ENCODE assay signal across 8 cellular contexts in the genomic region with DNA sequence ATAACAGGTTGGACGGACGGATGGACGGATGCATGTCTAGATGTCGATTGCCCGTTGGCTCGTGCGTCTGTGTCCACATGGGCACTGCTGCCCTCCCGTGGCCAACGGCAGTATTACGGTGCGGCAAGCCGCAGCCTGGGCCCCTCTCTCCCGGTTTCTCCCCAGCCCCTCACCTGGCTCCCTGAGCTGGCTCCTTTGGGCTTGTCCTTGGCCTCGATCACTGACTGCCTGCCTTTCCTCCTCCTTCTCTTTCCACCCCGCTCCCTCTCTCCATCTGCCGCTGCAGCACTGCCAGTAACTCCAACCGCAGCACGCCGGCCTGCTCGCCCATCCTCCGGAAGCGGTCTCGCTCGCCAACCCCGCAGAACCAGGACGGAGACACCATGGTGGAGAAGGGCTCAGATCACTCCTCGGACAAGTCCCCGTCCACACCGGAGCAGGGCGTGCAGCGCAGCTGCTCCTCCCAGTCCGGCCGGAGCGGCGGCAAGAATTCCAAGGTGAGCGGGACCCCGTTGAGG.
DNase-seq lines count a peak whose midpoint lies in the region; ATAC-seq lines count a peak whose summit lies in the region.

No MANE protein-coding gene starts in this region.

- intact Hi-C loops in CD4-positive, alpha-beta memory T cell (cut with micrococcal nuclease): loop anchor here (1.0 to 2.0 kb wide), 2 partner anchors 66 to 170 kb away; no protein-coding TSS in a partner anchor
- intact Hi-C loops in left cardiac atrium (cut with DNase I): loop anchor here (5.0 kb wide), 1 partner anchor 65 kb away; no protein-coding TSS in a partner anchor
- intact Hi-C loops in sciatic nerve (cut with DNase I): no loop called here

- CTCF ChIA-PET in CD4-positive, alpha-beta memory T cell (lab: Charles Lee; ENCODE audit: partially characterized antibody): interaction anchor here (0.6 to 3.4 kb wide), 19 partner anchors 9 to 703 kb away, joined by 3 to 24 read pairs (median 5); no protein-coding TSS in a partner anchor

- POLR2A ChIA-PET in CD4-positive, alpha-beta memory T cell (lab: Charles Lee; ENCODE audit: partially characterized antibody): no interaction called here

- no peaks in the 10 kb centered on the region for H3K27me3 ChIP-seq in CD4-positive, alpha-beta memory T cell (ENCODE audit: insufficient read depth, low read length)

- DNase-seq in CD4-positive, alpha-beta memory T cell: peak; percentile 34 to 47 (median 36)
- peak; percentile 55 for DNase-seq in KBM-7
- peak in 4 of 5 experiments; percentile 30 to 55 (median 36) for DNase-seq in T-helper 2 cell
- DNase-seq in amniotic stem cell (lab: John Stamatoyannopoulos, UW): peak; percentile 51
- peak; percentile 73 for DNase-seq in left cardiac atrium
- peak; percentile 85 for DNase-seq in sciatic nerve (ENCODE audit: low spot score)

- no peaks in the 10 kb centered on the region for H3K27me3 Mint-ChIP-seq in CD4-positive, alpha-beta memory T cell

- H3K4me3 ChIP-seq in CD4-positive, alpha-beta memory T cell (ENCODE audit: low read length in 2 of 2): no peak overlapping the region

- H3K36me3 Mint-ChIP-seq in CD4-positive, alpha-beta memory T cell: no peaks in the 10 kb centered on the region

- ATAC-seq in GM19397 (IDR thresholded peaks at IDR 0.05; ENCODE audit: unreplicated experiment) (peak; percentile 58), left cardiac atrium (peak; percentile 62 to 74), sciatic nerve (peak; percentile 80), GM19324 (IDR thresholded peaks at IDR 0.05; ENCODE audit: low FRiP score, unreplicated experiment) (no peak)

- peak overlapping the region; percentile 21 to 81 (median 66) for H3K4me3 Mint-ChIP-seq in CD4-positive, alpha-beta memory T cell

- no peaks in the 10 kb centered on the region for H3K9me3 ChIP-seq in CD4-positive, alpha-beta memory T cell (ENCODE audit: control insufficient read depth in 1 of 2, low read length in 2 of 2)

- H3K9me3 Mint-ChIP-seq in CD4-positive, alpha-beta memory T cell: no peaks in the 10 kb centered on the region

- no peaks in the 10 kb centered on the region for H3K36me3 ChIP-seq in CD4-positive, alpha-beta memory T cell (ENCODE audit: insufficient read depth, low read length)

- in situ Hi-C loops in KBM-7 (cut with MboI; ENCODE audit: low pct_unique_long_range_greater_than_20kb, low sequenced_read_pairs): no loop called here

- H3K4me1 ChIP-seq in CD4-positive, alpha-beta memory T cell (ENCODE audit: insufficient read depth, low read length): peaks cover 18% of the 10 kb centered on the region

- peak overlapping the region in 2 of 7 donors; percentile 14 to 55 for H3K27ac Mint-ChIP-seq in CD4-positive, alpha-beta memory T cell

- no peak overlapping the region for H3K27ac ChIP-seq in CD4-positive, alpha-beta memory T cell (ENCODE audit: low read depth, low read length)

- peaks cover 16 to 29% (median 24%) of the 10 kb centered on the region in 4 donors for H3K4me1 Mint-ChIP-seq in CD4-positive, alpha-beta memory T cell
